In the genomic region with DNA sequence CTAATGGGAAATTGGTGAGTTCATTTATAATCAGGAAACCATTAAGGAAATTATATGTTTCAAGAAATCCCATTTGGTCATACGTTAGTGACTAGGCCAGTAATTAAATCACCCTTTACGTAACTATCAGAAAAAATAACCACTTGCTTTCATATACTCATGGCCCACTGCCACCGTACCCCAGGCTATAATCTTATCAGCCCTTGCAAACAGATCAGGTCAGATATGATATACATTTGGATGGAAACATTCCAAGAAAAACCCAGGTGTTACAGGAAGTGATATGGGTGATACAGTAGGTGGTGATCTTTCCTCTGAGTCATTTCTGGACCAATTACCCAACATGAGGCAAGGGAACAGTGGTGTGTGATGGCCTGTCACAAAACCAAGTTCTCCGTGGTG, we compare ENCODE assay signal across 1 cellular context.
TF ChIP-seq lines count a peak whose summit lies in the region.

No MANE protein-coding gene starts in this region.

TF ChIP-seq in HEK293, 187 proteins besides CTCF, POLR2A, EP300 and RAD21 (continued from another document and continues in another):
- TF ChIP-seq, protein P1, sequence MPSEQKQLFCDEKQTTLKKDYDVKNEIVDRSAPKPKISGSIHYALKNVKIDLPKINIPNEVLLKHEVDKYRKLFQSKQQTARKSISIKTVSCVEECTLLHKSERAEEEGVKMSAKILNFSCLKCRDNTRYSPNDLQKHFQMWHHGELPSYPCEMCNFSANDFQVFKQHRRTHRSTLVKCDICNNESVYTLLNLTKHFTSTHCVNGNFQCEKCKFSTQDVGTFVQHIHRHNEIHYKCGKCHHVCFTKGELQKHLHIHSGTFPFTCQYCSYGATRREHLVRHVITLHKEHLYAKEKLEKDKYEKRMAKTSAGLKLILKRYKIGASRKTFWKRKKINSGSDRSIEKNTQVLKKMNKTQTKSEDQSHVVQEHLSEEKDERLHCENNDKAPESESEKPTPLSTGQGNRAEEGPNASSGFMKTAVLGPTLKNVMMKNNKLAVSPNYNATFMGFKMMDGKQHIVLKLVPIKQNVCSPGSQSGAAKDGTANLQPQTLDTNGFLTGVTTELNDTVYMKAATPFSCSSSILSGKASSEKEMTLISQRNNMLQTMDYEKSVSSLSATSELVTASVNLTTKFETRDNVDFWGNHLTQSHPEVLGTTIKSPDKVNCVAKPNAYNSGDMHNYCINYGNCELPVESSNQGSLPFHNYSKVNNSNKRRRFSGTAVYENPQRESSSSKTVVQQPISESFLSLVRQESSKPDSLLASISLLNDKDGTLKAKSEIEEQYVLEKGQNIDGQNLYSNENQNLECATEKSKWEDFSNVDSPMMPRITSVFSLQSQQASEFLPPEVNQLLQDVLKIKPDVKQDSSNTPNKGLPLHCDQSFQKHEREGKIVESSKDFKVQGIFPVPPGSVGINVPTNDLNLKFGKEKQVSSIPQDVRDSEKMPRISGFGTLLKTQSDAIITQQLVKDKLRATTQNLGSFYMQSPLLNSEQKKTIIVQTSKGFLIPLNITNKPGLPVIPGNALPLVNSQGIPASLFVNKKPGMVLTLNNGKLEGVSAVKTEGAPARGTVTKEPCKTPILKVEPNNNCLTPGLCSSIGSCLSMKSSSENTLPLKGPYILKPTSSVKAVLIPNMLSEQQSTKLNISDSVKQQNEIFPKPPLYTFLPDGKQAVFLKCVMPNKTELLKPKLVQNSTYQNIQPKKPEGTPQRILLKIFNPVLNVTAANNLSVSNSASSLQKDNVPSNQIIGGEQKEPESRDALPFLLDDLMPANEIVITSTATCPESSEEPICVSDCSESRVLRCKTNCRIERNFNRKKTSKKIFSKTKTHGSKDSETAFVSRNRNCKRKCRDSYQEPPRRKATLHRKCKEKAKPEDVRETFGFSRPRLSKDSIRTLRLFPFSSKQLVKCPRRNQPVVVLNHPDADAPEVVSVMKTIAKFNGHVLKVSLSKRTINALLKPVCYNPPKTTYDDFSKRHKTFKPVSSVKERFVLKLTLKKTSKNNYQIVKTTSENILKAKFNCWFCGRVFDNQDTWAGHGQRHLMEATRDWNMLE (tag by site-specific recombination; conservative IDR thresholded peaks at IDR 0.05; ENCODE audit: low read depth) = peak; percentile 54; the same call in 1 of the 2 replicates
- TF ChIP-seq ZXDB (tag by site-specific recombination; IDR thresholded peaks at IDR 0.05) (peak; percentile 91), ZNF398 (tag by site-specific recombination; IDR thresholded peaks at IDR 0.05) (peak; percentile 59), ZNF629 (tag by site-specific recombination; IDR thresholded peaks at IDR 0.05) (peak; percentile 95), ZSCAN23 (tag by site-specific recombination; IDR thresholded peaks at IDR 0.05) (peak; percentile 88), ZNF843 (tag by site-specific recombination; IDR thresholded peaks at IDR 0.05) (peak; percentile 86), ZBTB17 (tag by site-specific recombination; IDR thresholded peaks at IDR 0.05) (0 out of 2 replicates have a peak, but pooled peaks have one; percentile 13), YY1 (tag by site-specific recombination; IDR thresholded peaks at IDR 0.05) (no peak), ATF2 (tag by site-specific recombination; IDR thresholded peaks at IDR 0.05; ENCODE audit: low read depth) (no peak), ZNF366 (tag by site-specific recombination; conservative IDR thresholded peaks at IDR 0.05) (peak; percentile 95), ZBTB21 (tag by site-specific recombination; IDR thresholded peaks at IDR 0.05) (peak; percentile 78; the same call in 1 of the 2 replicates), ZNF37A (tag by site-specific recombination; IDR thresholded peaks at IDR 0.05) (no peak), ZNF639 (tag by site-specific recombination; IDR thresholded peaks at IDR 0.05) (peak; percentile 67; the same call in 1 of the 2 replicates), ZNF449 (tag by site-specific recombination; IDR thresholded peaks at IDR 0.05) (no peak), ZNF624 (tag by site-specific recombination; IDR thresholded peaks at IDR 0.05) (no peak), ZNF146 (tag by site-specific recombination; IDR thresholded peaks at IDR 0.05) (0 out of 2 replicates have a peak, but pooled peaks have one; percentile 6), SP3 (tag by site-specific recombination; IDR thresholded peaks at IDR 0.05) (peak; percentile 46; the same call in 1 of the 2 replicates), ZNF76 (tag by site-specific recombination; IDR thresholded peaks at IDR 0.05; ENCODE audit: borderline replicate concordance, low read depth) (no peak)
- TF ChIP-seq, protein P2, sequence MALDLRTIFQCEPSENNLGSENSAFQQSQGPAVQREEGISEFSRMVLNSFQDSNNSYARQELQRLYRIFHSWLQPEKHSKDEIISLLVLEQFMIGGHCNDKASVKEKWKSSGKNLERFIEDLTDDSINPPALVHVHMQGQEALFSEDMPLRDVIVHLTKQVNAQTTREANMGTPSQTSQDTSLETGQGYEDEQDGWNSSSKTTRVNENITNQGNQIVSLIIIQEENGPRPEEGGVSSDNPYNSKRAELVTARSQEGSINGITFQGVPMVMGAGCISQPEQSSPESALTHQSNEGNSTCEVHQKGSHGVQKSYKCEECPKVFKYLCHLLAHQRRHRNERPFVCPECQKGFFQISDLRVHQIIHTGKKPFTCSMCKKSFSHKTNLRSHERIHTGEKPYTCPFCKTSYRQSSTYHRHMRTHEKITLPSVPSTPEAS (tag by site-specific recombination; IDR thresholded peaks at IDR 0.05) = no peak
- TF ChIP-seq, protein P3, sequence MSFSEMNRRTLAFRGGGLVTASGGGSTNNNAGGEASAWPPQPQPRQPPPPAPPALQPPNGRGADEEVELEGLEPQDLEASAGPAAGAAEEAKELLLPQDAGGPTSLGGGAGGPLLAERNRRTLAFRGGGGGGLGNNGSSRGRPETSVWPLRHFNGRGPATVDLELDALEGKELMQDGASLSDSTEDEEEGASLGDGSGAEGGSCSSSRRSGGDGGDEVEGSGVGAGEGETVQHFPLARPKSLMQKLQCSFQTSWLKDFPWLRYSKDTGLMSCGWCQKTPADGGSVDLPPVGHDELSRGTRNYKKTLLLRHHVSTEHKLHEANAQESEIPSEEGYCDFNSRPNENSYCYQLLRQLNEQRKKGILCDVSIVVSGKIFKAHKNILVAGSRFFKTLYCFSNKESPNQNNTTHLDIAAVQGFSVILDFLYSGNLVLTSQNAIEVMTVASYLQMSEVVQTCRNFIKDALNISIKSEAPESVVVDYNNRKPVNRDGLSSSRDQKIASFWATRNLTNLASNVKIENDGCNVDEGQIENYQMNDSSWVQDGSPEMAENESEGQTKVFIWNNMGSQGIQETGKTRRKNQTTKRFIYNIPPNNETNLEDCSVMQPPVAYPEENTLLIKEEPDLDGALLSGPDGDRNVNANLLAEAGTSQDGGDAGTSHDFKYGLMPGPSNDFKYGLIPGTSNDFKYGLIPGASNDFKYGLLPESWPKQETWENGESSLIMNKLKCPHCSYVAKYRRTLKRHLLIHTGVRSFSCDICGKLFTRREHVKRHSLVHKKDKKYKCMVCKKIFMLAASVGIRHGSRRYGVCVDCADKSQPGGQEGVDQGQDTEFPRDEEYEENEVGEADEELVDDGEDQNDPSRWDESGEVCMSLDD (tag by site-specific recombination; IDR thresholded peaks at IDR 0.05) = 0 out of 2 replicates have a peak, but pooled peaks have one; percentile 45
- TF ChIP-seq, protein P4, sequence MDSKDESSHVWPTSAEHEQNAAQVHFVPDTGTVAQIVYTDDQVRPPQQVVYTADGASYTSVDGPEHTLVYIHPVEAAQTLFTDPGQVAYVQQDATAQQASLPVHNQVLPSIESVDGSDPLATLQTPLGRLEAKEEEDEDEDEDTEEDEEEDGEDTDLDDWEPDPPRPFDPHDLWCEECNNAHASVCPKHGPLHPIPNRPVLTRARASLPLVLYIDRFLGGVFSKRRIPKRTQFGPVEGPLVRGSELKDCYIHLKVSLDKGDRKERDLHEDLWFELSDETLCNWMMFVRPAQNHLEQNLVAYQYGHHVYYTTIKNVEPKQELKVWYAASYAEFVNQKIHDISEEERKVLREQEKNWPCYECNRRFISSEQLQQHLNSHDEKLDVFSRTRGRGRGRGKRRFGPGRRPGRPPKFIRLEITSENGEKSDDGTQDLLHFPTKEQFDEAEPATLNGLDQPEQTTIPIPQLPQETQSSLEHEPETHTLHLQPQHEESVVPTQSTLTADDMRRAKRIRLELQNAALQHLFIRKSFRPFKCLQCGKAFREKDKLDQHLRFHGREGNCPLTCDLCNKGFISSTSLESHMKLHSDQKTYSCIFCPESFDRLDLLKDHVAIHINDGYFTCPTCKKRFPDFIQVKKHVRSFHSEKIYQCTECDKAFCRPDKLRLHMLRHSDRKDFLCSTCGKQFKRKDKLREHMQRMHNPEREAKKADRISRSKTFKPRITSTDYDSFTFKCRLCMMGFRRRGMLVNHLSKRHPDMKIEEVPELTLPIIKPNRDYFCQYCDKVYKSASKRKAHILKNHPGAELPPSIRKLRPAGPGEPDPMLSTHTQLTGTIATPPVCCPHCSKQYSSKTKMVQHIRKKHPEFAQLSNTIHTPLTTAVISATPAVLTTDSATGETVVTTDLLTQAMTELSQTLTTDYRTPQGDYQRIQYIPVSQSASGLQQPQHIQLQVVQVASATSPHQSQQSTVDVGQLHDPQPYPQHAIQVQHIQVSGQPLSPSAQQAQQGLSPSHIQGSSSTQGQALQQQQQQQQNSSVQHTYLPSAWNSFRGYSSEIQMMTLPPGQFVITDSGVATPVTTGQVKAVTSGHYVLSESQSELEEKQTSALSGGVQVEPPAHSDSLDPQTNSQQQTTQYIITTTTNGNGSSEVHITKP (tag by site-specific recombination; IDR thresholded peaks at IDR 0.05) = peak; percentile 20; the same call in 1 of the 2 replicates
- TF ChIP-seq, protein P5, sequence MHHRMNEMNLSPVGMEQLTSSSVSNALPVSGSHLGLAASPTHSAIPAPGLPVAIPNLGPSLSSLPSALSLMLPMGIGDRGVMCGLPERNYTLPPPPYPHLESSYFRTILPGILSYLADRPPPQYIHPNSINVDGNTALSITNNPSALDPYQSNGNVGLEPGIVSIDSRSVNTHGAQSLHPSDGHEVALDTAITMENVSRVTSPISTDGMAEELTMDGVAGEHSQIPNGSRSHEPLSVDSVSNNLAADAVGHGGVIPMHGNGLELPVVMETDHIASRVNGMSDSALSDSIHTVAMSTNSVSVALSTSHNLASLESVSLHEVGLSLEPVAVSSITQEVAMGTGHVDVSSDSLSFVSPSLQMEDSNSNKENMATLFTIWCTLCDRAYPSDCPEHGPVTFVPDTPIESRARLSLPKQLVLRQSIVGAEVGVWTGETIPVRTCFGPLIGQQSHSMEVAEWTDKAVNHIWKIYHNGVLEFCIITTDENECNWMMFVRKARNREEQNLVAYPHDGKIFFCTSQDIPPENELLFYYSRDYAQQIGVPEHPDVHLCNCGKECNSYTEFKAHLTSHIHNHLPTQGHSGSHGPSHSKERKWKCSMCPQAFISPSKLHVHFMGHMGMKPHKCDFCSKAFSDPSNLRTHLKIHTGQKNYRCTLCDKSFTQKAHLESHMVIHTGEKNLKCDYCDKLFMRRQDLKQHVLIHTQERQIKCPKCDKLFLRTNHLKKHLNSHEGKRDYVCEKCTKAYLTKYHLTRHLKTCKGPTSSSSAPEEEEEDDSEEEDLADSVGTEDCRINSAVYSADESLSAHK (tag by site-specific recombination; IDR thresholded peaks at IDR 0.05) = peak; percentile 58
